Comparison of ENCODE assay signal across 8 cellular contexts in genomic region chr11:121671276-121672168, GRCh38.
DNase-seq lines count a peak whose midpoint lies in the region; ATAC-seq and TF ChIP-seq lines count a peak whose summit lies in the region.

No MANE protein-coding gene starts in this region.

- peak overlapping the region; percentile 90 to 99 (median 95) for H3K27ac Mint-ChIP-seq in brain

- ATAC-seq in HG03196 (IDR thresholded peaks at IDR 0.05; ENCODE audit: unreplicated experiment), result no peak
- ATAC-seq in stimulated activated naive CD8-positive, alpha-beta T cell treated with anti-CD3 and anti-CD28 coated beads, Interleukin-15, Interleukin-2, amounts not matched to agents 100 U/mL and 50 U/mL, for 24 hours, result no peak

- no peaks in the 10 kb centered on the region for H3K36me3 Mint-ChIP-seq in brain

- peak; percentile 95 for DNase-seq in NCI-H2081 treated with DMSO at 0.1 percent for 48 hours (lab: John Stamatoyannopoulos, UW)
- DNase-seq in kidney glomerular epithelial cell (lab: John Stamatoyannopoulos, UW), result peak; percentile 59
- DNase-seq in COLO829 (ENCODE audit: low spot score), result no peak
- DNase-seq in GM19240 (ENCODE audit: insufficient read length, low spot score), result no peak
- no peak for DNase-seq in stimulated activated naive CD8-positive, alpha-beta T cell treated with anti-CD3 and anti-CD28 coated beads, Interleukin-15, Interleukin-2, amounts not matched to agents 100 U/mL and 50 U/mL, for 24 hours

- peaks cover 0 to 10% (median 5%) of the 10 kb centered on the region in 5 experiments for H3K9me3 Mint-ChIP-seq in brain

- TF ChIP-seq CTCF in brain (conservative IDR thresholded peaks at IDR 0.05), result no peak

- H3K4me3 Mint-ChIP-seq in brain, result peak overlapping the region; percentile 34 to 83 (median 61)

- peaks cover 62% of the 10 kb centered on the region for H3K4me1 Mint-ChIP-seq in brain

- peak overlapping the region; percentile 62 for H3K27ac ChIP-seq in temporal lobe (ENCODE audit: low read depth, low read length)

- H3K27me3 Mint-ChIP-seq in brain, result no peaks in the 10 kb centered on the region

Comparison
In these comparisons a context has a peak if more than half of its experiments do, and no peak if none do; other contexts are left out.
1. DNase-seq: peak in NCI-H2081 treated with DMSO at 0.1 percent for 48 hours (single experiment) and kidney glomerular epithelial cell (single experiment); none in COLO829 (single experiment), GM19240 (single experiment) and stimulated activated naive CD8-positive, alpha-beta T cell treated with anti-CD3 and anti-CD28 coated beads, Interleukin-15, Interleukin-2, amounts not matched to agents 100 U/mL and 50 U/mL, for 24 hours (single experiment).